9 cellular contexts compared by ENCODE assay signal in genomic region chr1:32205401-32206370, GRCh38. TPM values are rescaled to one million over a fixed set of nuclear protein-coding genes. Genes with fewer than 3 reads are reported as not detected.
DNase-seq lines count a peak whose midpoint lies in the region; ATAC-seq, FAIRE-seq and TF ChIP-seq lines count a peak whose summit lies in the region.
"Had no signal": no experiment of that assay in that cellular context is flagged by ENCODE, and none has a peak within 500 bp of the region (broad histone marks: within the 10 kb centered on the region; RNA-seq: fewer than 3 reads in every experiment).

IQCC (plus strand) TSS chr1:32205671; CDS start chr1:32205682, 11 bp downstream.

- H3K4ac ChIP-seq in H9 (ENCODE audit: low read depth, low read length) = no peak within 1 kb of the TSS

- H2AFZ ChIP-seq in H9 (ENCODE audit: low read length) = no peak within 1 kb of the TSS

- H3K56ac ChIP-seq in H9 (ENCODE audit: insufficient read length, low read depth, low read length) = no peak within 1 kb of the TSS

- H3K18ac ChIP-seq in H9 (ENCODE audit: insufficient read length, low read depth, low read length) = peak within 1 kb of the TSS; percentile 18

- peaks cover 19 to 24% of the 10 kb centered on the region in 2 experiments for H3K4me1 Mint-ChIP-seq in H9
- peaks cover 32 to 55% (median 32%) of the 10 kb centered on the region in 3 donors for H3K4me1 Mint-ChIP-seq in T-cell

- H3K14ac ChIP-seq in H9 (ENCODE audit: insufficient read depth, low read length) = peak within 1 kb of the TSS; percentile 21; the same call in 1 of the 2 replicates

- TF ChIP-seq EP300 in transverse colon (IDR thresholded peaks at IDR 0.05; ENCODE audit: low read depth) = no peak

- CTCF ChIA-PET in T-cell (lab: Charles Lee) = interaction anchor here in 1 of 2 donors (0.6 to 1.5 kb wide), 4 partner anchors 10 to 85 kb away, joined by 3 to 5 read pairs (median 3); no protein-coding TSS in a partner anchor

- H3K36me3 ChIP-seq in transverse colon = no peaks in the 10 kb centered on the region

- H3K4me3 Mint-ChIP-seq in H9 (peak within 1 kb of the TSS; percentile 92 to 96), T-cell (peak within 1 kb of the TSS; percentile 82 to 85 (median 84))

- no peak within 1 kb of the TSS for H2BK12ac ChIP-seq in H9 (ENCODE audit: insufficient read length, low read depth, low read length)

- peak within 1 kb of the TSS; percentile 58 for H3K4me2 ChIP-seq in H9 (ENCODE audit: insufficient read depth, insufficient read length, low read length)

- no peak within 1 kb of the TSS for H2BK5ac ChIP-seq in H9 (ENCODE audit: insufficient read length, low read length)

- TF ChIP-seq POLR2A in transverse colon (IDR thresholded peaks at IDR 0.05) = peak; percentile 76

- H3K9me3 ChIP-seq in H9 (ENCODE audit: control insufficient read depth, low read depth, low read length) (no peaks in the 10 kb centered on the region), transverse colon (no peaks in the 10 kb centered on the region)

- WGBS in H9 (ENCODE audit: extremely low coverage, insufficient read length, low lambda C conversion rate) = no CpG with 5 or more reads among the region's 77 CpGs
- WGBS in transverse colon (ENCODE audit: low coverage in 1 of 2), 2 donors = 2% methylated on average over 75 of the region's 77 CpGs; no CpG with 5 or more reads in 1 of the 2 donors

- no peak within 1 kb of the TSS for H4K91ac ChIP-seq in H9 (ENCODE audit: insufficient read length, low read depth, low read length)

- H2BK20ac ChIP-seq in H9 (ENCODE audit: low read depth, low read length, poor library complexity, severe bottlenecking) = no peak within 1 kb of the TSS

- peaks cover 10% of the 10 kb centered on the region for H3K23me2 ChIP-seq in H9 (ENCODE audit: insufficient read length, low read depth, low read length, poor library complexity, severe bottlenecking)

- H3T11ph ChIP-seq in H9 (ENCODE audit: low read length) = no peak within 1 kb of the TSS

- H3K27me3 ChIP-seq in H9 (ENCODE audit: insufficient read depth, low read length) (no peaks in the 10 kb centered on the region; the same call in 1 of the 2 replicates), transverse colon (no peaks in the 10 kb centered on the region)

- no peak within 1 kb of the TSS for H3K23ac ChIP-seq in H9 (ENCODE audit: insufficient read length, low read depth, low read length)

- H3K27ac Mint-ChIP-seq in H9 (peak within 1 kb of the TSS in 2 of 3 experiments; percentile 44 to 96; a peak in 4 of 7 replicates), T-cell (peak within 1 kb of the TSS; percentile 39 to 46)

- H4K8ac ChIP-seq in H9 (replicated peaks; ENCODE audit: insufficient read length, low read depth, low read length) = no peak within 1 kb of the TSS

- H3K27me3 Mint-ChIP-seq in H9 (ENCODE audit: low read depth) = peaks cover 14% of the 10 kb centered on the region
- H3K27me3 Mint-ChIP-seq in T-cell = no peaks in the 10 kb centered on the region

- H3K27ac ChIP-seq in H9 (ENCODE audit: insufficient read length, low read depth, low read length) (no peak within 1 kb of the TSS), transverse colon (peak within 1 kb of the TSS; percentile 42 to 75 (median 65))

- no peak for FAIRE-seq in D721Med (lab: Jason Lieb, UNC)
- FAIRE-seq: islet of Langerhans had no signal

- H2AK5ac ChIP-seq in H9 (ENCODE audit: insufficient read length, low read length) = no peak within 1 kb of the TSS

- H3K36me3 Mint-ChIP-seq in H9 (ENCODE audit: insufficient read depth in 1 of 3, low read depth in 3 of 3) (peaks cover 0 to 14% (median 11%) of the 10 kb centered on the region in 3 experiments; a peak in 5 of 7 replicates), T-cell (no peaks in the 10 kb centered on the region)

- peak within 1 kb of the TSS; percentile 45 to 70 (median 58) for H3K4me3 ChIP-seq in transverse colon

- H3K79me2 ChIP-seq in H9 (ENCODE audit: insufficient read depth, low read length) = no peaks in the 10 kb centered on the region

- no peak within 1 kb of the TSS for H2BK120ac ChIP-seq in H9 (ENCODE audit: low read depth, low read length, poor library complexity, severe bottlenecking)

- POLR2A ChIA-PET in T-cell (lab: Charles Lee) = interaction anchor here (0.6 to 0.8 kb wide), 4 partner anchors 10 to 71 kb away, joined by 3 to 12 read pairs (median 3); no protein-coding TSS in a partner anchor

- H3K9ac ChIP-seq in H9 (ENCODE audit: extremely low read depth, insufficient read length, low read length) = peak within 1 kb of the TSS; percentile 45

- no peak within 1 kb of the TSS for H4K5ac ChIP-seq in H9 (ENCODE audit: insufficient read length, low read depth, low read length)

- no peak within 1 kb of the TSS for H2BK15ac ChIP-seq in H9 (ENCODE audit: low read depth, low read length)

- intact Hi-C loops in left cardiac atrium (cut with DNase I) = no loop called here
- intact Hi-C loops in posterior cingulate gyrus (cut with DNase I) = no loop called here
- intact Hi-C loops in transverse colon (cut with DNase I; ENCODE audit: low total_unique reads) = no loop called here

- peaks cover 4% of the 10 kb centered on the region; the same call in 1 of the 2 replicates for H3K4me1 ChIP-seq in H9 (ENCODE audit: insufficient read depth, low read length)
- H3K4me1 ChIP-seq in transverse colon = peaks cover 22 to 47% (median 39%) of the 10 kb centered on the region in 4 donors

- in situ Hi-C loops in transverse colon (cut with MboI; ENCODE audit: low pct_ligation_motif_present in 1 of 4, low pct_unique_long_range_greater_than_20kb in 1 of 4, low sequenced_read_pairs in 3 of 4) = loop anchor here in 1 of 4 donors (25.0 kb wide), 1 partner anchor 182 kb away; the partner anchor contains the start of gene BSDC1

- DNase-seq in D721Med (ENCODE audit: insufficient read length, low spot score) (peak; percentile 94), H9 (peak; percentile 94), NCI-H146 (lab: John Stamatoyannopoulos, UW) (peak; percentile 92), T-cell (peak; percentile 63 to 86 (median 80)), amniotic epithelial cell (ENCODE audit: low read depth) (peak; percentile 67), left cardiac atrium (peak; percentile 89), posterior cingulate gyrus (peak; percentile 78 to 98 (median 86)), transverse colon (peak; percentile 90)

- ATAC-seq in T-cell (replicated peaks in 1 of 4) = peak; percentile 61 to 73 (median 70)
- peak; percentile 76 to 82 for ATAC-seq in left cardiac atrium

- no peaks in the 10 kb centered on the region for H4K20me1 ChIP-seq in H9 (ENCODE audit: control insufficient read depth, insufficient read depth, insufficient read length)

- no peaks in the 10 kb centered on the region for H3K79me1 ChIP-seq in H9 (ENCODE audit: insufficient read depth, low read depth, low read length, poor library complexity, severe bottlenecking)

- H3K9me3 Mint-ChIP-seq in H9 = no peaks in the 10 kb centered on the region
- H3K9me3 Mint-ChIP-seq in T-cell = no peaks in the 10 kb centered on the region

- TF ChIP-seq CTCF in D721Med (IDR thresholded peaks at IDR 0.05; ENCODE audit: insufficient read depth, missing control alignments) = no peak
- TF ChIP-seq CTCF in H9 (conservative IDR thresholded peaks at IDR 0.05) = peak; percentile 51
- no peak for TF ChIP-seq CTCF in transverse colon (IDR thresholded peaks at IDR 0.05)

RNA-seq across cellular contexts. Expression of gene IQCC, which starts in this region (rescaled TPM):
- total RNA-seq in H9 (2021) (5.1 and 5.3 TPM in 2 replicates), T-cell (1 to 10 TPM; 1.3 to 3.6 (median 2.3) TPM), left cardiac atrium (under 1 TPM; 0.76 to 0.97 TPM), transverse colon (1 to 10 TPM in 2 of 4 donors, under 1 TPM in 1, not detected in 1; 1.00 to 2.0 (median 1.9) TPM)

Comparison
In these comparisons a context has a peak if more than half of its experiments do, and no peak if none do; other contexts are left out.
1. Peak in DNase-seq and ATAC-seq in left cardiac atrium; RNA of the gene not detected or under 1 TPM.